ENCODE assay signal across 14 cellular contexts in the genomic region with DNA sequence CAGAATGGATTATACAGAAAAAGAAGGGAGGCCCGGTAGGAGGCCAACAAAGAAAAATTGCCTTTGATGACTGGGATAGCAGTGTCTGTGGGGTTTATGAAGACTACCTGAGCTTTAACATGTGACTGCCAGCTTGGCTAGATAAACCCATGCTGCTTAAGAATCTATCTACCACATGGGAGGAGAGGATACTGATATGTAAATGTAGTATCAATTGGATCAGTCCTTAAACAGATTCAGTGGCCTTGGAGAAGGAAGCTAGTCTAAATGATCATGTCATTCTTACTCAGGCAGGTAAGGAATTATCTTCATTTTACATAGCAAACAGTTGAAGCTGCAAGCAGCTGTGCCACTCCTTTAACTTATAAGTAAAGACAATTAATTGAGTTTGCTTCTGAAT. TPM values are rescaled to one million over a fixed set of nuclear protein-coding genes. Genes with fewer than 3 reads are reported as not detected.
A peak's percentile ranks its signal among the peaks of the same experiment; 100 is the strongest.
DNase-seq lines count a peak whose midpoint lies in the region; ATAC-seq and TF ChIP-seq lines count a peak whose summit lies in the region.
"Had no signal": no experiment of that assay in that cellular context is flagged by ENCODE, and none has a peak within 500 bp of the region (broad histone marks: within the 10 kb centered on the region; RNA-seq: fewer than 3 reads in every experiment).

No MANE protein-coding gene starts in this region.

- intact Hi-C loops in OCI-LY7 (cut with micrococcal nuclease; ENCODE audit: unreplicated experiment), result loop anchor here (2.0 kb wide), 2 partner anchors 561 to 605 kb away; no protein-coding TSS in a partner anchor
- intact Hi-C loops in posterior vena cava (cut with DNase I), result loop anchor here in 1 of 2 donors (10.0 kb wide), 1 partner anchor 603 kb away; no protein-coding TSS in a partner anchor

- H3K9ac ChIP-seq in GM23248, result no peak overlapping the region
- H3K9ac ChIP-seq in HUES48 (ENCODE audit: low read depth, low read length), result no peak overlapping the region
- no peak overlapping the region for H3K9ac ChIP-seq in neural progenitor cell

- in situ Hi-C loops in GM23248 (cut with MboI), result loop anchor here (10.0 kb wide), 1 partner anchor 563 kb away; no protein-coding TSS in a partner anchor

- CTCF ChIA-PET in OCI-LY7 (lab: Charles Lee; ENCODE audit: unreplicated experiment), result interaction anchor here (1.0 kb wide), 1 partner anchor 562 kb away, joined by 3 read pairs; no protein-coding TSS in a partner anchor

- H3F3A ChIP-seq in GM23248 (ENCODE audit: insufficient read depth) (no peaks in the 10 kb centered on the region), neural progenitor cell (ENCODE audit: low read depth) (peaks cover 8% of the 10 kb centered on the region)

- no peaks in the 10 kb centered on the region for H3K27me3 Mint-ChIP-seq in neural progenitor cell (ENCODE audit: insufficient read depth, low read depth)

- H2AFZ ChIP-seq in GM23248, result 0 out of 2 replicates have a peak overlapping the region, but pooled peaks have one; percentile 11
- peak overlapping the region; percentile 99 for H2AFZ ChIP-seq in OCI-LY7 (ENCODE audit: low read length)
- no peak overlapping the region for H2AFZ ChIP-seq in neural progenitor cell (replicated peaks)
- H2AFZ ChIP-seq: PC-9 had no signal

- TF ChIP-seq CTCF in OCI-LY7 (conservative IDR thresholded peaks at IDR 0.05; ENCODE audit: low read length) (no peak), neural progenitor cell (IDR thresholded peaks at IDR 0.05) (no peak)

- H4K20me1 ChIP-seq in GM23248 (ENCODE audit: insufficient read depth), result no peaks in the 10 kb centered on the region
- H4K20me1 ChIP-seq in OCI-LY7 (ENCODE audit: insufficient read depth, low read length), result no peaks in the 10 kb centered on the region
- H4K20me1 ChIP-seq in neural progenitor cell (ENCODE audit: low read depth), result no peaks in the 10 kb centered on the region

- no peaks in the 10 kb centered on the region for H3K9me3 Mint-ChIP-seq in neural progenitor cell

- H3K27me3 ChIP-seq in GM23248 (replicated peaks; ENCODE audit: insufficient read depth) (no peaks in the 10 kb centered on the region), HUES48 (ENCODE audit: control insufficient read depth, insufficient read depth, low read length) (no peaks in the 10 kb centered on the region), neural progenitor cell (no peaks in the 10 kb centered on the region)
- H3K27me3 ChIP-seq: SJCRH30 had no signal

- no peak overlapping the region for H3K27ac ChIP-seq in GM23248
- H3K27ac ChIP-seq in HUES48 (ENCODE audit: low read depth, low read length), result peak overlapping the region; percentile 36
- no peak overlapping the region for H3K27ac ChIP-seq in OCI-LY7 (ENCODE audit: low read depth, low read length, poor library complexity, severe bottlenecking)
- no peak overlapping the region for H3K27ac ChIP-seq in neural progenitor cell
- H3K27ac ChIP-seq: PC-9, SJCRH30 had no signal

- DNase-seq in GM23248 (no peak), OCI-LY7 (ENCODE audit: low spot score) (no peak), neural progenitor cell (ENCODE audit: low spot score) (no peak), posterior vena cava (ENCODE audit: low spot score) (no peak), NCI-H226 (no peak), dermis blood vessel endothelial cell (no peak)
- DNase-seq: DMS79 treated with DMSO at 0.1 percent for 48 hours, KG1, NCI-H510A, PC-9 had no signal

- H3K4me2 ChIP-seq in GM23248 (ENCODE audit: unreplicated experiment), result no peak overlapping the region
- no peak overlapping the region for H3K4me2 ChIP-seq in OCI-LY7 (ENCODE audit: low read length)
- peak overlapping the region; percentile 10 for H3K4me2 ChIP-seq in neural progenitor cell

- H3K79me2 ChIP-seq in GM23248 (ENCODE audit: insufficient read depth) (no peaks in the 10 kb centered on the region), OCI-LY7 (ENCODE audit: insufficient read depth, low read depth, low read length) (no peaks in the 10 kb centered on the region), neural progenitor cell (ENCODE audit: low read depth) (no peaks in the 10 kb centered on the region)

- H3K36me3 Mint-ChIP-seq in neural progenitor cell, result no peaks in the 10 kb centered on the region

- ATAC-seq in GM21528 (IDR thresholded peaks at IDR 0.05; ENCODE audit: low FRiP score, unreplicated experiment), result no peak

- POLR2A ChIA-PET in OCI-LY7 (lab: Charles Lee), result interaction anchor here (0.6 to 1.4 kb wide), 5 partner anchors 9 to 562 kb away, joined by 3 to 9 read pairs (median 4); no protein-coding TSS in a partner anchor

- no peak overlapping the region for H3K27ac Mint-ChIP-seq in neural progenitor cell
- H3K27ac Mint-ChIP-seq: T-helper 1 cell treated with Interleukin-12 subunit alpha and Interleukin-12 subunit beta and Interleukin-4 antibody, amounts not matched to agents 30 μg/mL and 1 μg/mL, for 36 hours had no signal

- no peak overlapping the region for H3K4me3 ChIP-seq in GM23248
- H3K4me3 ChIP-seq in HUES48 (ENCODE audit: low read depth, low read length), result no peak overlapping the region
- H3K4me3 ChIP-seq in OCI-LY7 (ENCODE audit: low read depth, low read length, poor library complexity, severe bottlenecking), result no peak overlapping the region
- no peak overlapping the region for H3K4me3 ChIP-seq in neural progenitor cell
- H3K4me3 ChIP-seq: PC-9, SJCRH30 had no signal

- no peaks in the 10 kb centered on the region for H3K36me3 ChIP-seq in GM23248 (ENCODE audit: low read depth)
- H3K36me3 ChIP-seq in HUES48 (ENCODE audit: control insufficient read depth, insufficient read depth, low read length), result no peaks in the 10 kb centered on the region
- no peaks in the 10 kb centered on the region for H3K36me3 ChIP-seq in OCI-LY7 (ENCODE audit: insufficient read depth, low read length)
- H3K36me3 ChIP-seq in neural progenitor cell, result no peaks in the 10 kb centered on the region
- H3K36me3 ChIP-seq: SJCRH30 had no signal

- H3K4me1 ChIP-seq in GM23248 (ENCODE audit: insufficient read depth), result no peaks in the 10 kb centered on the region
- H3K4me1 ChIP-seq in HUES48 (ENCODE audit: control insufficient read depth, insufficient read depth, low read length), result peaks cover 16% of the 10 kb centered on the region
- H3K4me1 ChIP-seq in OCI-LY7 (ENCODE audit: insufficient read depth, low read length, poor library complexity, severe bottlenecking), result peaks cover 4% of the 10 kb centered on the region
- peaks cover 11% of the 10 kb centered on the region for H3K4me1 ChIP-seq in neural progenitor cell
- H3K4me1 ChIP-seq: SJCRH30 had no signal

- peaks cover 15% of the 10 kb centered on the region for H3K4me1 Mint-ChIP-seq in neural progenitor cell

- H3K9me3 ChIP-seq in GM23248 (ENCODE audit: low read depth) (no peaks in the 10 kb centered on the region), HUES48 (ENCODE audit: control insufficient read depth, insufficient read depth, low read length) (no peaks in the 10 kb centered on the region), OCI-LY7 (ENCODE audit: low read length) (peaks cover 9% of the 10 kb centered on the region; the same call in 1 of the 2 replicates), neural progenitor cell (ENCODE audit: low read depth) (no peaks in the 10 kb centered on the region)
- H3K9me3 ChIP-seq: SJCRH30 had no signal

- BruUV-seq in OCI-LY7 (replicated peaks; lab: Mats Ljungman, UMichigan), result no TSS peak

- no peak overlapping the region for H3K4me3 Mint-ChIP-seq in neural progenitor cell
- H3K4me3 Mint-ChIP-seq: T-helper 1 cell treated with Interleukin-12 subunit alpha and Interleukin-12 subunit beta and Interleukin-4 antibody, amounts not matched to agents 30 μg/mL and 1 μg/mL, for 36 hours had no signal

- WGBS in GM23248 (ENCODE audit: low coverage in 1 of 2, low lambda C conversion rate in 2 of 2, missing lambda C conversion rate in 2 of 2), 2 experiments, result 85 to 90% methylated on average over 1 of the region's 1 CpG

- no peaks in the 10 kb centered on the region for H3K9me2 ChIP-seq in GM23248 (ENCODE audit: insufficient read depth)
- no peaks in the 10 kb centered on the region; the same call in 1 of the 2 replicates for H3K9me2 ChIP-seq in OCI-LY7 (ENCODE audit: insufficient read depth, low read length)

RNA-seq across cellular contexts. Expression of gene SYNPR, which starts 50.0 kb away (rescaled TPM):
- total RNA-seq in GM23248 (2014; rRNA removed; shearing (Covaris generic)), result not detected in 2 replicates
- polyA plus RNA-seq in GM23248 (2016; fragmentation: Nextera tagmentation; extraction: Ambion mirVana), result not detected in 2 replicates
- total RNA-seq in OCI-LY7 (2014; rRNA removed; shearing (Covaris generic)), result not detected in 2 replicates
- total RNA-seq in OCI-LY7 (2022) (not detected in 2 replicates), neural progenitor cell (ENCODE audit: low replicate concordance) (0.30 and 0.59 TPM in 2 replicates), posterior vena cava (not detected), dermis blood vessel endothelial cell (not detected in 2 replicates)
- total RNA-seq: PC-9, SJCRH30 had no signal
